Comparison of ENCODE assay signal across 8 cellular contexts in the genomic region with DNA sequence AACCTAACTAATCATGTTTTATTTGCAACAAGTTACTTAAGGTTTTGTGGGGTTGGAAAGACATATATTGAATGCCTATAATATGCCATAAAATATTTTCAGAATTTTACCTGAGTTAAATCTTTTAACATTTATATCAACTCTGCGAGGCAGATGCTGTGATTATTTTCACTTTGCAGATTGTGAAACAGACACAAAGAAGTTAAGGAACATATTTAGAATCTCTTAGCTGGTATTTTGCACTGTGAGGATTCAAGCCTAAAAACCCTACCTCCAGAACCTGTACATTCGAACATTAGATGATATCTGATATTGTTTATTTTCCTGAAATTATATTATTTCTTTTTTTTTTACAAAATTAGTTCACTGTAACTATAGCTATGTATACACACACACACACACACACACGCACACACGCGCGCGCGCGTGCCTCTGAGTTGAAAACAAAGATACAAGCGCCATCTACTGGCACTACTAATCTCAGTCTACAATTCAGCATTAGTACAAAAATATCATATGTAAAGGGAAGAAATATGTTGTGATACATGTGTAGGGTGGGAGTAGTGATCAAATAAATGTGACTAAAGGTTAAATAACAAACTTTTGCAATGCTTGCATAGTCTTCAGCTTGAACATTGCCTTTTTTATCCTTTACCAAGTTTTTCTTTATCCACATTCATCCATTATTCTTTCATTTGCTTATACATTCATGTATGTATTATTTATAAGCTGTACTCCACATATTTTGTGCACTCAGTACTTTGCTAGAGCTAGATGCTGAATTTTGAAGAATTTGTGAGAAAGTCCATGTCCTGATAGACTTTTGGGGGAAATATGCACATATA.
DNase-seq lines count a peak whose midpoint lies in the region; ATAC-seq and TF ChIP-seq lines count a peak whose summit lies in the region.

No MANE protein-coding gene starts in this region.

- DNase-seq in GM10266 (ENCODE audit: extremely low spot score) (peak; percentile 18), NCI-H1092 treated with DMSO at 0.1 percent for 48 hours (lab: John Stamatoyannopoulos, UW) (peak; percentile 39), T-helper 1 cell (peak; percentile 10 to 56 (median 46)), amniotic epithelial cell (ENCODE audit: low read depth) (peak; percentile 83), right atrium auricular region (ENCODE audit: low spot score) (peak; percentile 73), sciatic nerve (ENCODE audit: low spot score) (peak; percentile 79), hepatic stellate cell (ENCODE audit: low spot score) (no peak)

- H3K4me1 ChIP-seq in right atrium auricular region = no peaks in the 10 kb centered on the region

- no peaks in the 10 kb centered on the region for H3K27me3 ChIP-seq in right atrium auricular region

- H3K4me3 ChIP-seq in right atrium auricular region = peak overlapping the region in 1 of 2 donors; percentile 13

- TF ChIP-seq CTCF in GM10266 (IDR thresholded peaks at IDR 0.05; ENCODE audit: control insufficient read depth, insufficient read depth, low read depth, missing control alignments) (peak; percentile 77), right atrium auricular region (IDR thresholded peaks at IDR 0.05) (peak; percentile 48 to 77)

- H3K27ac ChIP-seq in right atrium auricular region = no peak overlapping the region

- no peaks in the 10 kb centered on the region for H3K36me3 ChIP-seq in right atrium auricular region

- intact Hi-C loops in sciatic nerve (cut with DNase I) = no loop called here

- ATAC-seq in HG02588 (IDR thresholded peaks at IDR 0.05; ENCODE audit: unreplicated experiment) (peak; percentile 84), sciatic nerve (peak; percentile 83)

- peaks cover 0 to 1% of the 10 kb centered on the region in 2 donors for H3K9me3 ChIP-seq in right atrium auricular region
